In genomic region chr1:148264374-148265276, GRCh38 we compare ENCODE assay signal across 9 cellular contexts.
DNase-seq lines count a peak whose midpoint lies in the region; ATAC-seq and TF ChIP-seq lines count a peak whose summit lies in the region.
"Had no signal": no experiment of that assay in that cellular context is flagged by ENCODE, and none has a peak within 500 bp of the region (broad histone marks: within the 10 kb centered on the region; RNA-seq: fewer than 3 reads in every experiment).

No MANE protein-coding gene starts in this region.

- TF ChIP-seq CTCF in VCaP (conservative IDR thresholded peaks at IDR 0.05) (no peak), foreskin keratinocyte (conservative IDR thresholded peaks at IDR 0.05) (no peak)

- H3K9me3 Mint-ChIP-seq in activated CD4-positive, alpha-beta T cell treated with anti-CD3 and anti-CD28 coated beads, Interleukin-2, amount 10 ng/mL, durations not matched to agents 24 days and 14 days = no peaks in the 10 kb centered on the region
- H3K9me3 Mint-ChIP-seq in stimulated activated memory B cell treated with anti-CD40 and anti-IgM and Interleukin-4, amounts not matched to agents 10 μg/mL and 1 μg/mL and 100 μg/mL, for 72 hours = no peaks in the 10 kb centered on the region

- H3K27ac Mint-ChIP-seq in activated CD4-positive, alpha-beta T cell treated with anti-CD3 and anti-CD28 coated beads, Interleukin-2, amount 10 ng/mL, durations not matched to agents 24 days and 14 days = no peak overlapping the region
- peak overlapping the region; percentile 99 for H3K27ac Mint-ChIP-seq in stimulated activated memory B cell treated with anti-CD40 and anti-IgM and Interleukin-4, amounts not matched to agents 10 μg/mL and 1 μg/mL and 100 μg/mL, for 72 hours

- H3K4me1 ChIP-seq in foreskin keratinocyte = no peaks in the 10 kb centered on the region
- H3K4me1 ChIP-seq: BLaER1 treated with 17β-estradiol and CSF1 and Interleukin-3, amounts not matched to agents 10 nM and 100 nM had no signal

- intact Hi-C loops in activated CD4-positive, alpha-beta T cell treated with anti-CD3 and anti-CD28 coated beads, Interleukin-2, amount 10 ng/mL, durations not matched to agents 24 days and 14 days (cut with micrococcal nuclease) = loop anchor here (5.0 kb wide), 1 partner anchor 1182 kb away; no protein-coding TSS in a partner anchor

- H3K36me3 Mint-ChIP-seq in activated CD4-positive, alpha-beta T cell treated with anti-CD3 and anti-CD28 coated beads, Interleukin-2, amount 10 ng/mL, durations not matched to agents 24 days and 14 days (ENCODE audit: low read depth) = no peaks in the 10 kb centered on the region
- H3K36me3 Mint-ChIP-seq in stimulated activated memory B cell treated with anti-CD40 and anti-IgM and Interleukin-4, amounts not matched to agents 10 μg/mL and 1 μg/mL and 100 μg/mL, for 72 hours = no peaks in the 10 kb centered on the region

- H3K4me3 Mint-ChIP-seq in activated CD4-positive, alpha-beta T cell treated with anti-CD3 and anti-CD28 coated beads, Interleukin-2, amount 10 ng/mL, durations not matched to agents 24 days and 14 days = peak overlapping the region; percentile 93
- H3K4me3 Mint-ChIP-seq in stimulated activated memory B cell treated with anti-CD40 and anti-IgM and Interleukin-4, amounts not matched to agents 10 μg/mL and 1 μg/mL and 100 μg/mL, for 72 hours = peak overlapping the region; percentile 88

- peaks cover 18% of the 10 kb centered on the region for H3K4me1 Mint-ChIP-seq in activated CD4-positive, alpha-beta T cell treated with anti-CD3 and anti-CD28 coated beads, Interleukin-2, amount 10 ng/mL, durations not matched to agents 24 days and 14 days
- peaks cover 15% of the 10 kb centered on the region for H3K4me1 Mint-ChIP-seq in stimulated activated memory B cell treated with anti-CD40 and anti-IgM and Interleukin-4, amounts not matched to agents 10 μg/mL and 1 μg/mL and 100 μg/mL, for 72 hours

- H3K27ac ChIP-seq in VCaP (peak overlapping the region; percentile 95), foreskin keratinocyte (peak overlapping the region; percentile 46)
- H3K27ac ChIP-seq: BLaER1 treated with 17β-estradiol and CSF1 and Interleukin-3, amounts not matched to agents 10 nM and 100 nM had no signal

- no peak for DNase-seq in activated CD4-positive, alpha-beta T cell treated with anti-CD3 and anti-CD28 coated beads, Interleukin-2, amount 10 ng/mL, durations not matched to agents 24 days and 14 days
- DNase-seq in activated CD4-positive, alpha-beta T cell treated with anti-CD3 and anti-CD28 coated beads, Interleukin-2, amount 50 U/mL, for 4 hours = no peak
- peak; percentile 95 to 98 for DNase-seq in foreskin keratinocyte
- no peak for DNase-seq in NCI-H1694 treated with DMSO at 0.1 percent for 48 hours (lab: John Stamatoyannopoulos, UW)

- H3K27me3 Mint-ChIP-seq in activated CD4-positive, alpha-beta T cell treated with anti-CD3 and anti-CD28 coated beads, Interleukin-2, amount 10 ng/mL, durations not matched to agents 24 days and 14 days = peaks cover 24% of the 10 kb centered on the region
- no peaks in the 10 kb centered on the region for H3K27me3 Mint-ChIP-seq in stimulated activated memory B cell treated with anti-CD40 and anti-IgM and Interleukin-4, amounts not matched to agents 10 μg/mL and 1 μg/mL and 100 μg/mL, for 72 hours

- ATAC-seq in foreskin keratinocyte (peak; percentile 63), HG03457 (IDR thresholded peaks at IDR 0.05; ENCODE audit: unreplicated experiment) (no peak), GM21360 (IDR thresholded peaks at IDR 0.05; ENCODE audit: unreplicated experiment) (no peak)
- no peak for ATAC-seq in stimulated activated memory B cell treated with anti-CD40 and anti-IgM and Interleukin-4, amounts not matched to agents 10 μg/mL and 1 μg/mL and 100 μg/mL, for 72 hours

- H3K27me3 ChIP-seq in foreskin keratinocyte = no peaks in the 10 kb centered on the region

Comparison
In these comparisons a context has a peak if more than half of its experiments do, and no peak if none do; other contexts are left out.
1. DNase-seq: peak in foreskin keratinocyte (2 of 2); none in activated CD4-positive, alpha-beta T cell treated with anti-CD3 and anti-CD28 coated beads, Interleukin-2, amount 10 ng/mL, durations not matched to agents 24 days and 14 days (single experiment), activated CD4-positive, alpha-beta T cell treated with anti-CD3 and anti-CD28 coated beads, Interleukin-2, amount 50 U/mL, for 4 hours (0 of 2) and NCI-H1694 treated with DMSO at 0.1 percent for 48 hours (single experiment).